8 cellular contexts compared by ENCODE assay signal in the genomic region with DNA sequence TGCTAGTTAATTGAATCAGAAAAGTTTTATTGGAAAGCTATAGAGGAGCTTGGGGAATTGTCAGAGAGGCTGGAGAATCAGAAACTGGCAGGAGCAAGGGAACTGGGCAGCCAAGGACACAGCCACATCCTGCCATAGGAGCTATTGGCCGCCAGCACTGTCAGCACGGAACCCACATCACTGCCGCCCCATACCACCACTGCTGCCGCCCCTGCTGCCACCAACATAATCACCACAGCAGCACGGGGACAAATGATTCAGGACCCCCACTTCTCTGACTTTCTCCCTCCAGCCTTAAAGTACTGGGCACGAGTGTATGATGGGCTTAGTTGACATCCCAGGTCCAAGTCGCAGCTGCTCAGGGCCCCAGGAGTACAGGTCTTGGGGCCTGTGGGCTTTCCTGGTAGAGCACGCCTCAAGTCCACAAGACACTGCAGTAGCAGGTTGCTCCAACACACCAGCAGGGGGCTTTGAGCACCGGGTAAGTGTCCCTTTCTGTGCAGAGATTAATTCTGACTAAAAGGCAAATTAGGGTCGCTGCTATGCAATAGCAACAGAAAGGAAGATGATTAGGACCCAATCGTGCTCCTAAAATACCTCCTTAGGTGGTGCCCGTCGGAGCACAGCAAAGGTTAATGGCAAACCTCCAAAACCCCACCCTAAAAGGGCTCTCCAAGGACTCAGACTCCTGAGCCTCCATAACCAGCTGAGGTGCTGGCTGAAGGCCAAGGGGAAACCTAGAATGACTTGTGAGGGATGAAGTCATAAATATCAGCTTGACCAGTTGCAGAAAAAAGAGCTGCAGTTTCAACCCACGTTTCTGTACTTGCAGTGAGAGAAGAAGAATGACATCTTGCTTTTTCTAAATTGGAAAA. TPM values are rescaled to one million over a fixed set of nuclear protein-coding genes. Genes with fewer than 3 reads are reported as not detected.
DNase-seq lines count a peak whose midpoint lies in the region; ATAC-seq, FAIRE-seq and TF ChIP-seq lines count a peak whose summit lies in the region.

No MANE protein-coding gene starts in this region.

- intact Hi-C loops in head of caudate nucleus (cut with DNase I) = no loop called here

- no peaks in the 10 kb centered on the region for H3K4me1 ChIP-seq in small intestine (ENCODE audit: control insufficient read depth in 2 of 2, insufficient read depth in 1 of 2, low read depth in 1 of 2, low read length in 1 of 2)

- DNase-seq in NCI-H146 (lab: John Stamatoyannopoulos, UW) = peak; percentile 50
- DNase-seq in activated CD4-positive, alpha-beta T cell treated with anti-CD3 and anti-CD28 coated beads, Interleukin-2, amount 50 U/mL, for 4 hours = peak; percentile 4 to 8
- peak in 25 of 42 donors; percentile 11 to 67 (median 43) for DNase-seq in head of caudate nucleus
- DNase-seq in small intestine = peak; percentile 30
- no peak for DNase-seq in occipital lobe (lab: John Stamatoyannopoulos, UW)

- TF ChIP-seq CTCF in C4-2B (conservative IDR thresholded peaks at IDR 0.05) = peak; percentile 33

- no peaks in the 10 kb centered on the region for H3K27me3 ChIP-seq in small intestine (ENCODE audit: control insufficient read depth in 2 of 2, insufficient read depth in 2 of 2, low read length in 2 of 2)

- H3K4me3 ChIP-seq in small intestine (ENCODE audit: low read depth in 1 of 2, low read length in 2 of 2) = no peak overlapping the region

- no peaks in the 10 kb centered on the region for H3K36me3 ChIP-seq in small intestine (ENCODE audit: control insufficient read depth in 2 of 2, insufficient read depth in 2 of 2, low read length in 2 of 2)

- no peaks in the 10 kb centered on the region for H3K9me3 ChIP-seq in small intestine (ENCODE audit: control insufficient read depth, low read depth)

- ATAC-seq in GM18517 (IDR thresholded peaks at IDR 0.05; ENCODE audit: unreplicated experiment) (peak; percentile 82), HG02870 (IDR thresholded peaks at IDR 0.05; ENCODE audit: unreplicated experiment) (peak; percentile 87)

- H3K27ac ChIP-seq in C4-2B (no peak overlapping the region), small intestine (ENCODE audit: low read depth in 1 of 2, low read length in 1 of 2) (peak overlapping the region in 1 of 2 donors; percentile 4)

- FAIRE-seq in small intestine (lab: Jason Lieb, UNC) = no peak

- WGBS in small intestine, 3 donors = 42 to 46% (median 44%) methylated on average over 14 of the region's 14 CpGs

RNA-seq across cellular contexts. Expression of a gene that starts 6.8 kb away (rescaled TPM):
- polyA plus RNA-seq in small intestine = 10 to 100 TPM in 1 of 3 donors, 1 to 10 TPM in 2; 3.6 to 11.5 (median 8.1) TPM
- total RNA-seq in occipital lobe = 108 TPM
